12 cellular contexts compared by ENCODE assay signal in genomic region chr15:60582370-60583036, GRCh38.
A peak's percentile ranks its signal among the peaks of the same experiment; 100 is the strongest.
DNase-seq lines count a peak whose midpoint lies in the region; ATAC-seq, FAIRE-seq and TF ChIP-seq lines count a peak whose summit lies in the region.
"Had no signal": no experiment of that assay in that cellular context is flagged by ENCODE, and none has a peak within 500 bp of the region (broad histone marks: within the 10 kb centered on the region; RNA-seq: fewer than 3 reads in every experiment).

No MANE protein-coding gene starts in this region.

- intact Hi-C loops in naive thymus-derived CD4-positive, alpha-beta T cell (cut with micrococcal nuclease) = loop anchor here (1.0 to 10.0 kb wide), 8 partner anchors 9 to 895 kb away; partner anchors contain the start of genes ANXA2 (in 2 of the 2) and BNIP2 (in 1 of the 2)
- intact Hi-C loops in body of pancreas (cut with DNase I) = loop anchor here (10.0 kb wide), 1 partner anchor 332 kb away; no protein-coding TSS in a partner anchor

- peaks cover 86% of the 10 kb centered on the region in 2 donors for H3K4me1 ChIP-seq in naive thymus-derived CD4-positive, alpha-beta T cell (ENCODE audit: control insufficient read depth in 2 of 2, insufficient read depth in 2 of 2, low read length in 2 of 2)
- peaks cover 60% of the 10 kb centered on the region for H3K4me1 ChIP-seq in body of pancreas

- peak overlapping the region; percentile 70 to 87 (median 76) for H3K4me3 Mint-ChIP-seq in naive thymus-derived CD4-positive, alpha-beta T cell

- TF ChIP-seq CTCF in body of pancreas (IDR thresholded peaks at IDR 0.05) = no peak

- H3K36me3 ChIP-seq in naive thymus-derived CD4-positive, alpha-beta T cell (ENCODE audit: control insufficient read depth in 2 of 3, insufficient read depth in 3 of 3, low read length in 3 of 3) = no peaks in the 10 kb centered on the region
- H3K36me3 ChIP-seq in body of pancreas (replicated peaks in 1 of 2; ENCODE audit: insufficient read depth in 1 of 2, low read depth in 2 of 2) = no peaks in the 10 kb centered on the region

- H3K27me3 ChIP-seq in naive thymus-derived CD4-positive, alpha-beta T cell (ENCODE audit: control insufficient read depth in 2 of 2, insufficient read depth in 2 of 2, low read length in 2 of 2) = no peaks in the 10 kb centered on the region
- no peaks in the 10 kb centered on the region for H3K27me3 ChIP-seq in body of pancreas

- POLR2A ChIA-PET in naive thymus-derived CD4-positive, alpha-beta T cell (lab: Charles Lee) = interaction anchor here (0.8 to 4.7 kb wide), 9 partner anchors 9 to 334 kb away, joined by 3 to 40 read pairs (median 4); no protein-coding TSS in a partner anchor

- H3K4me3 ChIP-seq in naive thymus-derived CD4-positive, alpha-beta T cell (ENCODE audit: low read length) = peak overlapping the region; percentile 0
- no peak overlapping the region for H3K4me3 ChIP-seq in body of pancreas

- H3K4me1 Mint-ChIP-seq in naive thymus-derived CD4-positive, alpha-beta T cell = peaks cover 51 to 100% (median 88%) of the 10 kb centered on the region in 7 donors

- ATAC-seq in HG03354 (IDR thresholded peaks at IDR 0.05; ENCODE audit: poor library complexity, severe bottlenecking, unreplicated experiment) (peak; percentile 55), body of pancreas (no peak)
- ATAC-seq in naive thymus-derived CD4-positive, alpha-beta T cell = peak; percentile 59

- no peaks in the 10 kb centered on the region for H3K9me3 Mint-ChIP-seq in naive thymus-derived CD4-positive, alpha-beta T cell

- CTCF ChIA-PET in naive thymus-derived CD4-positive, alpha-beta T cell (lab: Charles Lee) = interaction anchor here (1.2 to 7.3 kb wide), 3 partner anchors 280 to 334 kb away, joined by 3 to 58 read pairs (median 4); no protein-coding TSS in a partner anchor

- no peaks in the 10 kb centered on the region for H3K9me3 ChIP-seq in naive thymus-derived CD4-positive, alpha-beta T cell (ENCODE audit: control insufficient read depth in 2 of 3, low read length in 3 of 3)
- no peaks in the 10 kb centered on the region for H3K9me3 ChIP-seq in body of pancreas

- H3K36me3 Mint-ChIP-seq in naive thymus-derived CD4-positive, alpha-beta T cell = peaks cover 0 to 11% (median 0%) of the 10 kb centered on the region in 5 donors

- DNase-seq in GM12892 (ENCODE audit: insufficient read length) = no peak
- peak; percentile 43 for DNase-seq in activated effector memory CD4-positive, alpha-beta T cell treated with Interleukin-2 at 50 U/mL for 16 hours
- DNase-seq in naive thymus-derived CD4-positive, alpha-beta T cell = peak in 1 of 9 donors; percentile 73
- no peak for DNase-seq in NOMO-1 treated with dmso at 0.1 percent for 144 hours (lab: John Stamatoyannopoulos, UW; ENCODE audit: unreplicated experiment)
- DNase-seq in body of pancreas = no peak
- no peak for DNase-seq in SW 1271 (lab: John Stamatoyannopoulos, UW)
- no peak for DNase-seq in hippocampal formation (lab: John Stamatoyannopoulos, UW)
- DNase-seq: DND-41, GOT3, left cardiac atrium had no signal

- peaks cover 0 to 4% (median 0%) of the 10 kb centered on the region in 5 donors for H3K27me3 Mint-ChIP-seq in naive thymus-derived CD4-positive, alpha-beta T cell

- no peak for TF ChIP-seq POLR2A in GM12892 (IDR thresholded peaks at IDR 0.05; ENCODE audit: low read depth, low read length)
- TF ChIP-seq POLR2A in body of pancreas (IDR thresholded peaks at IDR 0.05) = no peak

- peak; percentile 81 for FAIRE-seq in GM12892 (lab: Jason Lieb, UNC)
- FAIRE-seq: bronchial epithelial cell had no signal

- 78 to 94% methylated on average over 4 of the region's 4 CpGs for WGBS in body of pancreas, 2 donors

- peak overlapping the region; percentile 82 for H3K27ac ChIP-seq in naive thymus-derived CD4-positive, alpha-beta T cell (ENCODE audit: low read depth, low read length)
- H3K27ac ChIP-seq in body of pancreas = peak overlapping the region in 2 of 4 donors; percentile 50 to 52

- peak overlapping the region; percentile 87 to 97 (median 94) for H3K27ac Mint-ChIP-seq in naive thymus-derived CD4-positive, alpha-beta T cell
